In genomic region chr6:158026901-158027589, GRCh38 we compare ENCODE assay signal across 8 cellular contexts. TPM values are rescaled to one million over a fixed set of nuclear protein-coding genes. Genes with fewer than 3 reads are reported as not detected.
DNase-seq lines count a peak whose midpoint lies in the region; ATAC-seq and TF ChIP-seq lines count a peak whose summit lies in the region.

No MANE protein-coding gene starts in this region.

- H3K36me3 Mint-ChIP-seq in activated CD4-positive, alpha-beta T cell treated with anti-CD3 and anti-CD28 coated beads, Interleukin-2, amount 10 ng/mL, durations not matched to agents 24 days and 14 days (ENCODE audit: low read depth): peaks cover 26% of the 10 kb centered on the region
- H3K36me3 Mint-ChIP-seq in activated T-helper 1 cell treated with anti-CD3 and anti-CD28 coated beads, Interleukin-12 subunit alpha, Interleukin-12 subunit beta, Interleukin-2, Interleukin-4 antibody, amounts not matched to agents 30 ng/mL and 10 ng/mL and 1 ng/mL, durations not matched to agents 14 hours and 24 hours and 36 hours (ENCODE audit: low read depth): peaks cover 18% of the 10 kb centered on the region

- H3K4me1 ChIP-seq in transverse colon: peaks cover 18 to 39% (median 24%) of the 10 kb centered on the region in 4 donors

- H3K9me3 Mint-ChIP-seq in activated CD4-positive, alpha-beta T cell treated with anti-CD3 and anti-CD28 coated beads, Interleukin-2, amount 10 ng/mL, durations not matched to agents 24 days and 14 days: no peaks in the 10 kb centered on the region
- no peaks in the 10 kb centered on the region for H3K9me3 Mint-ChIP-seq in activated T-helper 1 cell treated with anti-CD3 and anti-CD28 coated beads, Interleukin-12 subunit alpha, Interleukin-12 subunit beta, Interleukin-2, Interleukin-4 antibody, amounts not matched to agents 30 ng/mL and 10 ng/mL and 1 ng/mL, durations not matched to agents 14 hours and 24 hours and 36 hours

- H3K36me3 ChIP-seq in transverse colon: no peaks in the 10 kb centered on the region

- no peaks in the 10 kb centered on the region for H3K9me3 ChIP-seq in transverse colon

- peak overlapping the region; percentile 78 for H3K4me3 Mint-ChIP-seq in activated CD4-positive, alpha-beta T cell treated with anti-CD3 and anti-CD28 coated beads, Interleukin-2, amount 10 ng/mL, durations not matched to agents 24 days and 14 days
- H3K4me3 Mint-ChIP-seq in activated T-helper 1 cell treated with anti-CD3 and anti-CD28 coated beads, Interleukin-12 subunit alpha, Interleukin-12 subunit beta, Interleukin-2, Interleukin-4 antibody, amounts not matched to agents 30 ng/mL and 10 ng/mL and 1 ng/mL, durations not matched to agents 14 hours and 24 hours and 36 hours: peak overlapping the region; percentile 81

- 89% methylated on average over 23 of the region's 23 CpGs; no CpG with 5 or more reads in 1 of the 2 donors for WGBS in transverse colon (ENCODE audit: low coverage in 1 of 2), 2 donors

- no peaks in the 10 kb centered on the region for H3K27me3 Mint-ChIP-seq in activated CD4-positive, alpha-beta T cell treated with anti-CD3 and anti-CD28 coated beads, Interleukin-2, amount 10 ng/mL, durations not matched to agents 24 days and 14 days
- H3K27me3 Mint-ChIP-seq in activated T-helper 1 cell treated with anti-CD3 and anti-CD28 coated beads, Interleukin-12 subunit alpha, Interleukin-12 subunit beta, Interleukin-2, Interleukin-4 antibody, amounts not matched to agents 30 ng/mL and 10 ng/mL and 1 ng/mL, durations not matched to agents 14 hours and 24 hours and 36 hours (ENCODE audit: insufficient read depth): no peaks in the 10 kb centered on the region

- H3K27ac ChIP-seq in layer of hippocampus (ENCODE audit: low read depth, low read length) (peak overlapping the region; percentile 92), transverse colon (peak overlapping the region; percentile 59 to 73 (median 70))

- TF ChIP-seq POLR2A in transverse colon (IDR thresholded peaks at IDR 0.05): no peak

- ATAC-seq in HG02759 (IDR thresholded peaks at IDR 0.05; ENCODE audit: unreplicated experiment) (no peak), GM21723 (IDR thresholded peaks at IDR 0.05; ENCODE audit: unreplicated experiment) (no peak)

- no peak for DNase-seq in activated CD4-positive, alpha-beta T cell treated with anti-CD3 and anti-CD28 coated beads, Interleukin-2, amount 10 ng/mL, durations not matched to agents 24 days and 14 days
- DNase-seq in activated CD4-positive, alpha-beta T cell treated with anti-CD3 and anti-CD28 coated beads, Interleukin-2, amount 50 U/mL, for 4 hours: no peak
- no peak for DNase-seq in activated T-helper 1 cell treated with anti-CD3 and anti-CD28 coated beads, Interleukin-12 subunit alpha, Interleukin-12 subunit beta, Interleukin-2, Interleukin-4 antibody, amounts not matched to agents 30 ng/mL and 10 ng/mL and 1 ng/mL, durations not matched to agents 14 hours and 24 hours and 36 hours (ENCODE audit: low spot score)
- DNase-seq in transverse colon (no peak), NOMO-1 treated with dmso at 0.1 percent for 144 hours (lab: John Stamatoyannopoulos, UW; ENCODE audit: unreplicated experiment) (no peak)

- no peak for TF ChIP-seq EP300 in transverse colon (IDR thresholded peaks at IDR 0.05; ENCODE audit: low read depth)

- TF ChIP-seq CTCF in transverse colon (IDR thresholded peaks at IDR 0.05): no peak

- no peaks in the 10 kb centered on the region for H3K27me3 ChIP-seq in layer of hippocampus (ENCODE audit: control insufficient read depth, insufficient read depth, low read length)
- H3K27me3 ChIP-seq in transverse colon: no peaks in the 10 kb centered on the region

- intact Hi-C loops in activated CD4-positive, alpha-beta T cell treated with anti-CD3 and anti-CD28 coated beads, Interleukin-2, amount 10 ng/mL, durations not matched to agents 24 days and 14 days (cut with micrococcal nuclease): loop anchor here (1.0 to 10.0 kb wide), 7 partner anchors 18 to 86 kb away; partner anchors contain the start of gene SYNJ2
- intact Hi-C loops in activated T-helper 1 cell treated with anti-CD3 and anti-CD28 coated beads, Interleukin-12 subunit alpha, Interleukin-12 subunit beta, Interleukin-2, Interleukin-4 antibody, amounts not matched to agents 30 ng/mL and 10 ng/mL and 1 ng/mL, durations not matched to agents 14 hours and 24 hours and 36 hours (cut with micrococcal nuclease): loop anchor here (1.0 to 2.0 kb wide), 9 partner anchors 18 to 263 kb away; no protein-coding TSS in a partner anchor
- intact Hi-C loops in transverse colon (cut with DNase I; ENCODE audit: low total_unique reads): no loop called here

- in situ Hi-C loops in transverse colon (cut with MboI; ENCODE audit: low pct_ligation_motif_present in 1 of 4, low pct_unique_long_range_greater_than_20kb in 1 of 4, low sequenced_read_pairs in 3 of 4): no loop called here

- H3K27ac Mint-ChIP-seq in activated CD4-positive, alpha-beta T cell treated with anti-CD3 and anti-CD28 coated beads, Interleukin-2, amount 10 ng/mL, durations not matched to agents 24 days and 14 days: peak overlapping the region; percentile 100
- peak overlapping the region; percentile 99 for H3K27ac Mint-ChIP-seq in activated T-helper 1 cell treated with anti-CD3 and anti-CD28 coated beads, Interleukin-12 subunit alpha, Interleukin-12 subunit beta, Interleukin-2, Interleukin-4 antibody, amounts not matched to agents 30 ng/mL and 10 ng/mL and 1 ng/mL, durations not matched to agents 14 hours and 24 hours and 36 hours

- no peak overlapping the region for H3K4me3 ChIP-seq in transverse colon

- H3K4me1 Mint-ChIP-seq in activated CD4-positive, alpha-beta T cell treated with anti-CD3 and anti-CD28 coated beads, Interleukin-2, amount 10 ng/mL, durations not matched to agents 24 days and 14 days: peaks cover 41% of the 10 kb centered on the region
- peaks cover 50% of the 10 kb centered on the region for H3K4me1 Mint-ChIP-seq in activated T-helper 1 cell treated with anti-CD3 and anti-CD28 coated beads, Interleukin-12 subunit alpha, Interleukin-12 subunit beta, Interleukin-2, Interleukin-4 antibody, amounts not matched to agents 30 ng/mL and 10 ng/mL and 1 ng/mL, durations not matched to agents 14 hours and 24 hours and 36 hours (ENCODE audit: low read depth)

RNA-seq across cellular contexts. Expression of gene SYNJ2, which starts 45.4 kb away (rescaled TPM):
- total RNA-seq in activated CD4-positive, alpha-beta T cell treated with anti-CD3 and anti-CD28 coated beads, Interleukin-2, amount 10 ng/mL, durations not matched to agents 24 days and 14 days: 22.2 and 24.3 TPM in 2 replicates
- total RNA-seq in activated T-helper 1 cell treated with anti-CD3 and anti-CD28 coated beads, Interleukin-12 subunit alpha, Interleukin-12 subunit beta, Interleukin-2, Interleukin-4 antibody, amounts not matched to agents 30 ng/mL and 10 ng/mL and 1 ng/mL, durations not matched to agents 14 hours and 24 hours and 36 hours: 29.0 and 31.2 TPM in 2 replicates
- total RNA-seq in transverse colon: 10 to 100 TPM; 27.8 to 42.6 (median 31.8) TPM
